5 cellular contexts compared by ENCODE assay signal in genomic region chr5:162558120-162558519, GRCh38.
"Had no signal": no experiment of that assay in that cellular context is flagged by ENCODE, and none has a peak within 500 bp of the region (broad histone marks: within the 10 kb centered on the region; RNA-seq: fewer than 3 reads in every experiment).

No MANE protein-coding gene starts in this region.

- H3K27ac ChIP-seq: HL-60 had no signal

- H3K4me3 ChIP-seq: K562 had no signal

- DNase-seq: IMR-90, KBM-7 had no signal

- ATAC-seq: HepG2, K562 had no signal
